1 cellular context compared by ENCODE assay signal in genomic region chr7:534075-534474, GRCh38.
TF ChIP-seq lines count a peak whose summit lies in the region.

No MANE protein-coding gene starts in this region.

TF ChIP-seq in K562, 482 proteins besides CTCF, POLR2A, EP300 and RAD21:
- no peak for TF ChIP-seq ERF (CRISPR knock-in tag; IDR thresholded peaks at IDR 0.05)
- no peak for TF ChIP-seq NFXL1 (CRISPR knock-in tag; IDR thresholded peaks at IDR 0.05)
- TF ChIP-seq ZBTB1 (CRISPR knock-in tag; IDR thresholded peaks at IDR 0.05; ENCODE audit: borderline replicate concordance, low read depth) = no peak
- peak; percentile 65; the same call in 1 of the 2 replicates for TF ChIP-seq BCOR (IDR thresholded peaks at IDR 0.05)
- no peak for TF ChIP-seq ZBTB2 (IDR thresholded peaks at IDR 0.05)
- TF ChIP-seq MCM5 (IDR thresholded peaks at IDR 0.05; ENCODE audit: low read depth) = no peak
- TF ChIP-seq, protein P1, sequence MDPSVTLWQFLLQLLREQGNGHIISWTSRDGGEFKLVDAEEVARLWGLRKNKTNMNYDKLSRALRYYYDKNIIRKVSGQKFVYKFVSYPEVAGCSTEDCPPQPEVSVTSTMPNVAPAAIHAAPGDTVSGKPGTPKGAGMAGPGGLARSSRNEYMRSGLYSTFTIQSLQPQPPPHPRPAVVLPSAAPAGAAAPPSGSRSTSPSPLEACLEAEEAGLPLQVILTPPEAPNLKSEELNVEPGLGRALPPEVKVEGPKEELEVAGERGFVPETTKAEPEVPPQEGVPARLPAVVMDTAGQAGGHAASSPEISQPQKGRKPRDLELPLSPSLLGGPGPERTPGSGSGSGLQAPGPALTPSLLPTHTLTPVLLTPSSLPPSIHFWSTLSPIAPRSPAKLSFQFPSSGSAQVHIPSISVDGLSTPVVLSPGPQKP (CRISPR knock-in tag; IDR thresholded peaks at IDR 0.05) = no peak
- TF ChIP-seq KDM1A (IDR thresholded peaks at IDR 0.05) = peak; percentile 18 to 53; a peak in 1 of 4 replicates
- TF ChIP-seq GMEB1 (CRISPR knock-in tag; IDR thresholded peaks at IDR 0.05) = no peak
- TF ChIP-seq ZNF121 (CRISPR knock-in tag; conservative IDR thresholded peaks at IDR 0.05) = peak; percentile 74
- no peak for TF ChIP-seq PCBP1 (IDR thresholded peaks at IDR 0.05; ENCODE audit: low read depth, low read length, poor library complexity, severe bottlenecking)
- TF ChIP-seq CCAR2 (IDR thresholded peaks at IDR 0.05; ENCODE audit: low read depth, low read length) = no peak
- TF ChIP-seq PML (IDR thresholded peaks at IDR 0.05; ENCODE audit: low read length) = no peak
- TF ChIP-seq XRCC4 (IDR thresholded peaks at IDR 0.05; ENCODE audit: extremely low read depth, insufficient read depth, insufficient read length) = no peak
- no peak for TF ChIP-seq MAFG (tag; conservative IDR thresholded peaks at IDR 0.05)
- TF ChIP-seq ZNF318 (IDR thresholded peaks at IDR 0.05; ENCODE audit: borderline replicate concordance in 1 of 2, low read depth in 1 of 2) = no peak
- TF ChIP-seq, protein P2, sequence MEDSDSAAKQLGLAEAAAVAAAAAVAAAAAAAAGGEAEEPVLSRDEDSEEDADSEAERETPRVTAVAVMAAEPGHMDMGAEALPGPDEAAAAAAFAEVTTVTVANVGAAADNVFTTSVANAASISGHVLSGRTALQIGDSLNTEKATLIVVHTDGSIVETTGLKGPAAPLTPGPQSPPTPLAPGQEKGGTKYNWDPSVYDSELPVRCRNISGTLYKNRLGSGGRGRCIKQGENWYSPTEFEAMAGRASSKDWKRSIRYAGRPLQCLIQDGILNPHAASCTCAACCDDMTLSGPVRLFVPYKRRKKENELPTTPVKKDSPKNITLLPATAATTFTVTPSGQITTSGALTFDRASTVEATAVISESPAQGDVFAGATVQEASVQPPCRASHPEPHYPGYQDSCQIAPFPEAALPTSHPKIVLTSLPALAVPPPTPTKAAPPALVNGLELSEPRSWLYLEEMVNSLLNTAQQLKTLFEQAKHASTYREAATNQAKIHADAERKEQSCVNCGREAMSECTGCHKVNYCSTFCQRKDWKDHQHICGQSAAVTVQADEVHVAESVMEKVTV (CRISPR knock-in tag; IDR thresholded peaks at IDR 0.05) = no peak
- TF ChIP-seq IRF1 (CRISPR knock-in tag; IDR thresholded peaks at IDR 0.05; ENCODE audit: borderline replicate concordance) = no peak
